ENCODE assay signal across 24 cellular contexts in the genomic region with DNA sequence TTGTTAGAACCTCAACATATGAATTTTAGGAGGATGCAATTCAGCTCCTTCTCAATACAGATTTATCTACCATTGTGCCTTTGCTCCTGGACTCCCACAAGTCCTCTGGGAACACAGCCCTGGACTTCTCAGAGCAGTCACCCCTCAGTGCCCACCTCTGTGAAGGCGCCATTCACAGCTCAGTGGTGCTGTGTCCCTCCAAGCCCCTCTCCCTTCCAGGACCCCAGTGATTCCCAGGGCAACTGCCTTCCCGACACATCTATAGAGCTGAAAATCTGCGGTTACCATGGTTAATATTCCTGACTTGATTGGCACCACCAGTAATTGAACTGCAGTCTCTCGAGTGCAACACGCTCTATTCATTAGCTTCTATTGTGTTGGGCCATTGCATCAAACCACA.
"Had no signal": no experiment of that assay in that cellular context is flagged by ENCODE, and none has a peak within 500 bp of the region (broad histone marks: within the 10 kb centered on the region; RNA-seq: fewer than 3 reads in every experiment).

No MANE protein-coding gene starts in this region.

- H3K9me3 ChIP-seq: MG63, SJSA1 had no signal

- H3K4me3 Mint-ChIP-seq: activated CD8-positive, alpha-beta memory T cell treated with anti-CD3 and anti-CD28 coated beads, Interleukin-2, amount 10 ng/mL, durations not matched to agents 7 days and 5 days; activated naive CD4-positive, alpha-beta T cell treated with anti-CD3 and anti-CD28 coated beads, Interleukin-2, amount 50 U/mL, for 24 hours; T-helper 1 cell treated with Interleukin-12 subunit alpha and Interleukin-12 subunit beta and Interleukin-4 antibody, amounts not matched to agents 30 μg/mL and 1 μg/mL, for 36 hours had no signal

- H3K36me3 ChIP-seq: MG63, SJSA1 had no signal

- ATAC-seq: activated CD4-positive, CD25-positive, alpha-beta regulatory T cell treated with anti-CD3 and anti-CD28 coated beads, Interleukin-2, amount 50 U/mL, for 24 hours; activated CD8-positive, alpha-beta memory T cell treated with anti-CD3 and anti-CD28 coated beads, Interleukin-2, amount 10 ng/mL, durations not matched to agents 7 days and 5 days; PC-3; SK-N-SH treated with all-trans-retinoic acid at 6 μM for 48 hours had no signal

- FAIRE-seq: bronchial epithelial cell, RCC 7860 had no signal

- H3K27ac ChIP-seq: SJSA1 had no signal

- H3K27ac Mint-ChIP-seq: activated CD8-positive, alpha-beta memory T cell treated with anti-CD3 and anti-CD28 coated beads, Interleukin-2, amount 10 ng/mL, durations not matched to agents 7 days and 5 days; activated naive CD4-positive, alpha-beta T cell treated with anti-CD3 and anti-CD28 coated beads, Interleukin-2, amount 50 U/mL, for 24 hours; T-helper 1 cell treated with Interleukin-12 subunit alpha and Interleukin-12 subunit beta and Interleukin-4 antibody, amounts not matched to agents 30 μg/mL and 1 μg/mL, for 36 hours had no signal

- DNase-seq: activated CD4-positive, alpha-beta T cell treated with anti-CD3 and anti-CD28 coated beads for 4 hours; activated CD4-positive, alpha-beta T cell treated with anti-CD3 and anti-CD28 coated beads, Interleukin-2, amount 50 U/mL, for 48 hours; activated CD8-positive, alpha-beta memory T cell treated with anti-CD3 and anti-CD28 coated beads, Interleukin-2, amount 10 ng/mL, durations not matched to agents 7 days and 5 days; activated T-cell treated with anti-CD3 and anti-CD28 coated beads, Interleukin-2, amount 50 U/mL, for 48 hours; aorta; central memory CD4-positive, alpha-beta T cell; MG63; MV-4-11; NCI-H1092 treated with DMSO at 0.1 percent for 48 hours; NCI-H1417 treated with DMSO at 0.1 percent for 48 hours; NCI-H1694; NCI-H2029; NCI-H2107; NCI-H446; NCI-H524; PC-3; SHP77 had no signal

- H3K27me3 ChIP-seq: MG63, SJSA1 had no signal

- H3K27me3 Mint-ChIP-seq: activated CD8-positive, alpha-beta memory T cell treated with anti-CD3 and anti-CD28 coated beads, Interleukin-2, amount 10 ng/mL, durations not matched to agents 7 days and 5 days; activated naive CD4-positive, alpha-beta T cell treated with anti-CD3 and anti-CD28 coated beads, Interleukin-2, amount 50 U/mL, for 24 hours had no signal

- H3K4me3 ChIP-seq: MG63, SJSA1 had no signal

- H3K9me3 Mint-ChIP-seq: activated naive CD4-positive, alpha-beta T cell treated with anti-CD3 and anti-CD28 coated beads, Interleukin-2, amount 50 U/mL, for 24 hours had no signal
